ENCODE assay signal across 15 cellular contexts in genomic region chr5:6504677-6505414, GRCh38. TPM values are rescaled to one million over a fixed set of nuclear protein-coding genes. Genes with fewer than 3 reads are reported as not detected.
DNase-seq lines count a peak whose midpoint lies in the region; ATAC-seq, FAIRE-seq and TF ChIP-seq lines count a peak whose summit lies in the region.
"Had no signal": no experiment of that assay in that cellular context is flagged by ENCODE, and none has a peak within 500 bp of the region (broad histone marks: within the 10 kb centered on the region; RNA-seq: fewer than 3 reads in every experiment).

No MANE protein-coding gene starts in this region.

- intact Hi-C loops in MCF 10A (cut with micrococcal nuclease) (no loop called here), breast epithelium (cut with DNase I; ENCODE audit: low total_unique reads) (no loop called here), body of pancreas (cut with DNase I) (no loop called here)

- no peak overlapping the region for H3K4me3 ChIP-seq in breast epithelium
- no peak overlapping the region for H3K4me3 ChIP-seq in body of pancreas

- no peaks in the 10 kb centered on the region for H3K36me3 Mint-ChIP-seq in MCF 10A (ENCODE audit: insufficient read depth, unreplicated experiment)

- peaks cover 5% of the 10 kb centered on the region for H3K4me1 Mint-ChIP-seq in MCF 10A (ENCODE audit: insufficient read depth, unreplicated experiment)

- POLR2A ChIA-PET in MCF 10A (lab: Yijun Ruan, JAX), result no interaction called here

- H3K36me3 ChIP-seq in breast epithelium (no peaks in the 10 kb centered on the region), body of pancreas (replicated peaks in 1 of 2; ENCODE audit: insufficient read depth in 1 of 2, low read depth in 2 of 2) (no peaks in the 10 kb centered on the region)

- no peaks in the 10 kb centered on the region for H3K27me3 Mint-ChIP-seq in MCF 10A (ENCODE audit: insufficient read depth, unreplicated experiment)

- CTCF ChIA-PET in MCF 10A (lab: Yijun Ruan, JAX), result no interaction called here

- TF ChIP-seq POLR2A in breast epithelium (IDR thresholded peaks at IDR 0.05) (no peak), body of pancreas (IDR thresholded peaks at IDR 0.05) (no peak)

- 49 to 53% methylated on average over 7 to 8 of the region's 8 CpGs for WGBS in body of pancreas, 2 donors

- H3K9me3 Mint-ChIP-seq in MCF 10A (ENCODE audit: unreplicated experiment), result no peaks in the 10 kb centered on the region

- no peak overlapping the region for H3K4me3 Mint-ChIP-seq in MCF 10A (ENCODE audit: unreplicated experiment)

- no peaks in the 10 kb centered on the region for H3K27me3 ChIP-seq in breast epithelium
- no peaks in the 10 kb centered on the region for H3K27me3 ChIP-seq in body of pancreas

- ATAC-seq in body of pancreas, result peak; percentile 50
- ATAC-seq in HG03457 (IDR thresholded peaks at IDR 0.05; ENCODE audit: unreplicated experiment), result no peak
- ATAC-seq in GM21447 (IDR thresholded peaks at IDR 0.05; ENCODE audit: unreplicated experiment), result no peak
- ATAC-seq: activated CD4-positive, CD25-positive, alpha-beta regulatory T cell treated with anti-CD3 and anti-CD28 coated beads, Interleukin-2, amount 50 U/mL, for 24 hours had no signal

- BruUV-seq in MCF 10A (replicated peaks; lab: Mats Ljungman, UMichigan), result no TSS peak

- no peak overlapping the region for H3K27ac ChIP-seq in breast epithelium
- no peak overlapping the region for H3K27ac ChIP-seq in body of pancreas

- no peak overlapping the region for H3K27ac Mint-ChIP-seq in MCF 10A (ENCODE audit: low read depth, unreplicated experiment)

- no peak for TF ChIP-seq CTCF in MCF 10A (IDR thresholded peaks at IDR 0.05; ENCODE audit: unreplicated experiment)
- no peak for TF ChIP-seq CTCF in breast epithelium (IDR thresholded peaks at IDR 0.05)
- no peak for TF ChIP-seq CTCF in body of pancreas (IDR thresholded peaks at IDR 0.05)

- DNase-seq in MCF 10A (ENCODE audit: unreplicated experiment) (peak; percentile 22), breast epithelium (ENCODE audit: low spot score in 2 of 2) (no peak), NCI-H2196 (lab: John Stamatoyannopoulos, UW; ENCODE audit: unreplicated experiment) (peak; percentile 36), body of pancreas (peak in 2 of 4 donors; percentile 31 to 44), urothelium cell line (ENCODE audit: low spot score) (peak; percentile 82)
- no peak for DNase-seq in activated naive CD4-positive, alpha-beta T cell treated with Interleukin-2 at 50 U/mL for 16 hours
- DNase-seq: activated T-cell treated with anti-CD3 and anti-CD28 coated beads, Interleukin-2, amount 50 U/mL, for 1 hour; AML-193; aorta; hippocampal formation; NCI-H187 treated with DMSO at 0.1 percent for 48 hours had no signal

- H3K9me3 ChIP-seq in breast epithelium (no peaks in the 10 kb centered on the region), body of pancreas (no peaks in the 10 kb centered on the region)

- peak; percentile 74 for FAIRE-seq in urothelium cell line (lab: Jason Lieb, UNC)

- no peaks in the 10 kb centered on the region for H3K4me1 ChIP-seq in breast epithelium
- no peaks in the 10 kb centered on the region for H3K4me1 ChIP-seq in body of pancreas

RNA-seq across cellular contexts. Expression of gene UBE2QL1, which starts 56.2 kb away (rescaled TPM):
- total RNA-seq in MCF 10A (2022), result not detected in 2 replicates
- total RNA-seq in breast epithelium, result 1 to 10 TPM in 2 of 3 donors, under 1 TPM in 1; 0.44 to 1.8 (median 1.6) TPM
- under 1 TPM; 0.33 to 0.78 TPM for total RNA-seq in body of pancreas
- total RNA-seq: osteocyte had no signal

Comparison
In these comparisons a context has a peak if more than half of its experiments do, and no peak if none do; other contexts are left out.
1. DNase-seq: peak in MCF 10A (single experiment), NCI-H2196 (single experiment) and urothelium cell line (single experiment); none in breast epithelium (0 of 2) and activated naive CD4-positive, alpha-beta T cell treated with Interleukin-2 at 50 U/mL for 16 hours (single experiment).